27 cellular contexts compared by ENCODE assay signal in the genomic region with DNA sequence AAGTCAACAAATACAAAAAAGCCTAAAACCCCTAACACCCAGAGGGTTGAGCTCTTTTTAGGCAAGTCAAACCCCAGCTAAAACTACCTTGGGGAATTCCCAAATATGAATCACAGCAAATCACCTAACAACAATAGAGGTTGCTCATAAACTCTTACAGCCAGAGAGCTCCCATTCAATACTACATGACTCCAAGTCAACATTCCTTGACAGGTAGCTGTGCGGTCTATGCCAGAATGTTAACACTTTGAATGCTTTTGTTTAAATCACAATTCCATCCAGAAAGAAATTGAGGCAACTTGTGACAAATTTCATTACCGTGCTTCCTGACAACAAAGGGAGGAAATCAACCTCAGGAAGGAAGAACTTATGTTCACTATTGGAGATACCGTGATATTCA. TPM values are rescaled to one million over a fixed set of nuclear protein-coding genes. Genes with fewer than 3 reads are reported as not detected.
DNase-seq lines count a peak whose midpoint lies in the region; ATAC-seq, FAIRE-seq and TF ChIP-seq lines count a peak whose summit lies in the region.
"Had no signal": no experiment of that assay in that cellular context is flagged by ENCODE, and none has a peak within 500 bp of the region (broad histone marks: within the 10 kb centered on the region; RNA-seq: fewer than 3 reads in every experiment).

No MANE protein-coding gene starts in this region.

- H3K4me3 ChIP-seq in A549 (no peak overlapping the region), mammary epithelial cell (replicated peaks in 1 of 3; ENCODE audit: insufficient read depth in 1 of 3, low read depth in 2 of 3, low read length in 3 of 3) (no peak overlapping the region)
- H3K4me3 ChIP-seq: gastrocnemius medialis, sigmoid colon had no signal

- no peak overlapping the region for H3K9ac ChIP-seq in mammary epithelial cell (ENCODE audit: insufficient read depth, low read length)

- DNase-seq in A549 (ENCODE audit: low read depth in 1 of 2, low spot score in 1 of 2) (peak in 1 of 2 experiments; percentile 48), NCI-H226 (peak; percentile 53), mammary epithelial cell (peak; percentile 85), kidney glomerular epithelial cell (lab: John Stamatoyannopoulos, UW) (peak; percentile 66), C1 segment of cervical spinal cord (lab: John Stamatoyannopoulos, UW) (no peak)
- DNase-seq in stimulated activated naive CD8-positive, alpha-beta T cell treated with anti-CD3 and anti-CD28 coated beads, Interleukin-15, amount 100 ng/mL, for 72 hours, result no peak
- no peak for DNase-seq in activated CD4-positive, CD25-positive, alpha-beta regulatory T cell (lab: John Stamatoyannopoulos, UW)
- DNase-seq: activated naive CD4-positive, alpha-beta T cell treated with anti-CD3 and anti-CD28 coated beads for 36 hours; CD8-positive, alpha-beta T cell; effector memory CD4-positive, alpha-beta T cell; EL; gastrocnemius medialis; KBM-7; left colon; mesendoderm; NCI-H1436; NCI-H446; SHP77; sigmoid colon; stimulated activated naive CD8-positive, alpha-beta T cell treated with anti-CD3 and anti-CD28 coated beads, Interleukin-15, Interleukin-2, amounts not matched to agents 100 U/mL and 50 U/mL, for 24 hours; T-helper 9 cell had no signal

- POLR2A ChIA-PET in A549 (lab: Yijun Ruan, JAX), result interaction anchor here (1.1 kb wide), 1 partner anchor 10 kb away, joined by 3 read pairs; no protein-coding TSS in a partner anchor

- intact Hi-C loops in mammary epithelial cell (cut with micrococcal nuclease), result no loop called here

- TF ChIP-seq POLR2A in A549 (IDR thresholded peaks at IDR 0.05; ENCODE audit: low read length), result no peak
- TF ChIP-seq POLR2A in GM18505 (IDR thresholded peaks at IDR 0.05; ENCODE audit: borderline replicate concordance, extremely low read depth, insufficient read depth, insufficient read length), result no peak

- 58% methylated on average over 3 of the region's 3 CpGs for WGBS in A549 (ENCODE audit: missing lambda C conversion rate)
- 59% methylated on average over 3 of the region's 3 CpGs for WGBS in mammary epithelial cell (ENCODE audit: low coverage, missing lambda C conversion rate)

- no peak for FAIRE-seq in A549 (lab: Jason Lieb, UNC)
- FAIRE-seq: colon, GM12891, H1 had no signal

- CTCF ChIA-PET in A549 (lab: Yijun Ruan, JAX) (interaction anchor here (0.7 to 2.3 kb wide), 9 partner anchors 11 to 186 kb away, joined by 3 to 11 read pairs (median 5); no protein-coding TSS in a partner anchor), mammary epithelial cell (lab: Charles Lee; ENCODE audit: low non-redundant PET) (interaction anchor here (0.6 kb wide), 1 partner anchor 40 kb away, joined by 3 read pairs; no protein-coding TSS in a partner anchor)

- no peaks in the 10 kb centered on the region for H3K27me3 ChIP-seq in mammary epithelial cell (ENCODE audit: insufficient read depth, low read length)
- H3K27me3 ChIP-seq: gastrocnemius medialis, sigmoid colon had no signal

- H3K27ac ChIP-seq in A549 (peak overlapping the region in 1 of 2 experiments; percentile 7; a peak in 1 of 6 replicates), mammary epithelial cell (ENCODE audit: insufficient read depth, low read depth, low read length) (peak overlapping the region; percentile 53)
- H3K27ac ChIP-seq: neutrophil, sigmoid colon had no signal

- dilution Hi-C loops in mammary epithelial cell (cut with HindIII; ENCODE audit: low sequenced_read_pairs), result no loop called here

- in situ Hi-C loops in mammary epithelial cell (cut with MboI; ENCODE audit: low sequenced_read_pairs in 2 of 2), result no loop called here

- TF ChIP-seq CTCF in A549 (IDR thresholded peaks at IDR 0.05) (no peak), mammary epithelial cell (conservative IDR thresholded peaks at IDR 0.05 in 1 of 2, IDR thresholded peaks at IDR 0.05 in 1 of 2; ENCODE audit: extremely low read depth in 1 of 2, insufficient read depth in 1 of 2, low read depth in 1 of 2, low read length in 2 of 2) (no peak)

- H3K27ac Mint-ChIP-seq in stimulated activated naive CD8-positive, alpha-beta T cell treated with anti-CD3 and anti-CD28 coated beads, Interleukin-15, amount 100 ng/mL, for 72 hours, result no peak overlapping the region
- H3K27ac Mint-ChIP-seq: activated naive CD4-positive, alpha-beta T cell treated with anti-CD3 and anti-CD28 coated beads for 36 hours; CD8-positive, alpha-beta T cell; progenitor cell of endocrine pancreas had no signal

- H3K4me1 Mint-ChIP-seq in stimulated activated naive CD8-positive, alpha-beta T cell treated with anti-CD3 and anti-CD28 coated beads, Interleukin-15, amount 100 ng/mL, for 72 hours, result peaks cover 16% of the 10 kb centered on the region

- no peak for TF ChIP-seq EP300 in A549 (IDR thresholded peaks at IDR 0.05)

- peaks cover 7% of the 10 kb centered on the region for H3K27me3 Mint-ChIP-seq in stimulated activated naive CD8-positive, alpha-beta T cell treated with anti-CD3 and anti-CD28 coated beads, Interleukin-15, amount 100 ng/mL, for 72 hours
- H3K27me3 Mint-ChIP-seq: progenitor cell of endocrine pancreas had no signal

- no peaks in the 10 kb centered on the region for H3K9me3 ChIP-seq in A549
- no peaks in the 10 kb centered on the region for H3K9me3 ChIP-seq in mammary epithelial cell (replicated peaks; ENCODE audit: insufficient read depth, low read length)
- H3K9me3 ChIP-seq: gastrocnemius medialis, neutrophil, sigmoid colon had no signal

- no peak overlapping the region for H3K4me3 Mint-ChIP-seq in stimulated activated naive CD8-positive, alpha-beta T cell treated with anti-CD3 and anti-CD28 coated beads, Interleukin-15, amount 100 ng/mL, for 72 hours
- H3K4me3 Mint-ChIP-seq: activated naive CD4-positive, alpha-beta T cell treated with anti-CD3 and anti-CD28 coated beads for 36 hours; CD8-positive, alpha-beta T cell had no signal

- H3K4me2 ChIP-seq in A549, result 0 out of 3 replicates have a peak overlapping the region, but pooled peaks have one; percentile 6
- peak overlapping the region; percentile 7 for H3K4me2 ChIP-seq in mammary epithelial cell (ENCODE audit: insufficient read depth, low read depth, low read length)

- ATAC-seq in A549, result peak in 1 of 2 experiments; percentile 56; a peak in 2 of 6 replicates
- ATAC-seq in GM18505 (IDR thresholded peaks at IDR 0.05; ENCODE audit: unreplicated experiment), result no peak
- ATAC-seq in stimulated activated naive CD8-positive, alpha-beta T cell treated with anti-CD3 and anti-CD28 coated beads, Interleukin-15, amount 100 ng/mL, for 72 hours, result no peak
- ATAC-seq: CD8-positive, alpha-beta T cell; gastrocnemius medialis; left colon; stimulated activated naive CD8-positive, alpha-beta T cell treated with anti-CD3 and anti-CD28 coated beads, Interleukin-15, Interleukin-2, amounts not matched to agents 100 U/mL and 50 U/mL, for 24 hours had no signal

- BruUV-seq in mammary epithelial cell (replicated peaks; lab: Mats Ljungman, UMichigan), result no TSS peak

- no peak for TF ChIP-seq RAD21 in A549 (conservative IDR thresholded peaks at IDR 0.05 in 1 of 2, IDR thresholded peaks at IDR 0.05 in 1 of 2)

- H2AFZ ChIP-seq in mammary epithelial cell (ENCODE audit: low read depth, low read length), result no peak overlapping the region

- no peaks in the 10 kb centered on the region for H3K36me3 ChIP-seq in mammary epithelial cell (ENCODE audit: insufficient read depth, low read length)
- H3K36me3 ChIP-seq: gastrocnemius medialis, neutrophil, sigmoid colon had no signal

- no peaks in the 10 kb centered on the region for H3K79me2 ChIP-seq in mammary epithelial cell (ENCODE audit: insufficient read depth, low read length)

- no peaks in the 10 kb centered on the region for H4K20me1 ChIP-seq in mammary epithelial cell (ENCODE audit: insufficient read depth, low read length)

- H3K4me1 ChIP-seq in A549 (peaks cover 24% of the 10 kb centered on the region), mammary epithelial cell (ENCODE audit: insufficient read depth, low read length) (peaks cover 24% of the 10 kb centered on the region)
- H3K4me1 ChIP-seq: sigmoid colon had no signal

- no peaks in the 10 kb centered on the region for H3K9me3 Mint-ChIP-seq in stimulated activated naive CD8-positive, alpha-beta T cell treated with anti-CD3 and anti-CD28 coated beads, Interleukin-15, amount 100 ng/mL, for 72 hours
- H3K9me3 Mint-ChIP-seq: activated naive CD4-positive, alpha-beta T cell treated with anti-CD3 and anti-CD28 coated beads for 36 hours; CD8-positive, alpha-beta T cell had no signal

TF ChIP-seq in A549, 52 proteins besides CTCF, POLR2A, EP300 and RAD21:
- TF ChIP-seq POLR2AphosphoS2 (conservative IDR thresholded peaks at IDR 0.05; ENCODE audit: low read length) (no peak), FOSB (CRISPR knock-in tag; IDR thresholded peaks at IDR 0.05) (no peak), MYC (IDR thresholded peaks at IDR 0.05; ENCODE audit: borderline replicate concordance, low read length) (no peak), RNF2 (IDR thresholded peaks at IDR 0.05; ENCODE audit: borderline replicate concordance, low read depth) (no peak)
- TF ChIP-seq, protein P1, sequence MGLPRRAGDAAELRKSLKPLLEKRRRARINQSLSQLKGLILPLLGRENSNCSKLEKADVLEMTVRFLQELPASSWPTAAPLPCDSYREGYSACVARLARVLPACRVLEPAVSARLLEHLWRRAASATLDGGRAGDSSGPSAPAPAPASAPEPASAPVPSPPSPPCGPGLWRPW (IDR thresholded peaks at IDR 0.05), result no peak
- TF ChIP-seq, protein P2, sequence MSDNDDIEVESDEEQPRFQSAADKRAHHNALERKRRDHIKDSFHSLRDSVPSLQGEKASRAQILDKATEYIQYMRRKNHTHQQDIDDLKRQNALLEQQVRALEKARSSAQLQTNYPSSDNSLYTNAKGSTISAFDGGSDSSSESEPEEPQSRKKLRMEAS (IDR thresholded peaks at IDR 0.05), result no peak

RNA-seq across cellular contexts. Expression of gene UACA, which starts 7.5 kb away (rescaled TPM):
- polyA plus RNA-seq in A549 (2011; rRNA removed) (80.4 and 81.1 TPM in 2 replicates), A549 (2017; fragmentation: RNase III; extraction: RNeasy Plus Mini Kit Qiagen cat#74134 plus additional on column Dnase treatment) (31.9 to 39.4 TPM (median 33.5 TPM) in 3 replicates), mammary epithelial cell (19.0 TPM)
- polyA plus RNA-seq in A549 (2012; cell fraction: cytosol; rRNA removed), result 15.8 and 18.6 TPM in 2 replicates
- polyA plus RNA-seq in A549 (2012; cell fraction: nucleus; rRNA removed), result 46.7 and 59.5 TPM in 2 replicates
- polyA minus RNA-seq in A549 (2011; rRNA and poly(A)+ RNA removed), result 207 and 228 TPM in 2 replicates
- 10 to 100 TPM; 19.2 to 39.6 TPM for total RNA-seq in mammary epithelial cell
- polyA minus RNA-seq in mammary epithelial cell, result 81.9 TPM

Comparison
In these comparisons a context has a peak if more than half of its experiments do, and no peak if none do; other contexts are left out.
1. DNase-seq: peak in NCI-H226 (single experiment), mammary epithelial cell (single experiment) and kidney glomerular epithelial cell (single experiment); none in C1 segment of cervical spinal cord (0 of 14), stimulated activated naive CD8-positive, alpha-beta T cell treated with anti-CD3 and anti-CD28 coated beads, Interleukin-15, amount 100 ng/mL, for 72 hours (0 of 2) and activated CD4-positive, CD25-positive, alpha-beta regulatory T cell (0 of 4).